Comparison of ENCODE assay signal across 8 cellular contexts in the genomic region with DNA sequence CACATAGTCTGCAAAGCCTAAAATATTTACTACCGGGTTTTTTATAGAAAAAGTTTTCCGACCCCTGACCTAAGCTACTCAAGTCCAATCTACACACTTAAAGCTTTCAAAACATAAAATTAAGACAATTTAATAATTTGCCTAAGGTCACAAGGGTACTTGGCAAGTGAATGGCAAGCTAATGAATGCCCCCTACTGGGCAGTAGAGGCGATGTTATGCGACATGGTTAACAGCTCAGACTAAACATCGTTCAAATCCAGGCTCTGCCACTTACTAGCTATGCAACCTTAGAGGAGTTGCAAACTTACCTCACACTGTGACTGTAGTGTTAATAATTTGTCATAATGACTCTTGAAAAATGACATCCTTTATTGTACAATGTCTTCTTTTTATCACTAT.
DNase-seq lines count a peak whose midpoint lies in the region; ATAC-seq and TF ChIP-seq lines count a peak whose summit lies in the region.

No MANE protein-coding gene starts in this region.

- no TSS peak for BruUV-seq in Calu3 (replicated peaks; lab: Mats Ljungman, UMichigan)

- TF ChIP-seq CTCF in Calu3 (IDR thresholded peaks at IDR 0.05; ENCODE audit: unreplicated experiment) (peak; percentile 55), esophagus squamous epithelium (IDR thresholded peaks at IDR 0.05) (peak in 5 of 6 experiments; percentile 22 to 53 (median 26)), progenitor cell of endocrine pancreas (IDR thresholded peaks at IDR 0.05; ENCODE audit: unreplicated experiment) (peak; percentile 62)

- H3K36me3 Mint-ChIP-seq in Calu3 (ENCODE audit: insufficient read depth, unreplicated experiment): no peaks in the 10 kb centered on the region
- no peaks in the 10 kb centered on the region for H3K36me3 Mint-ChIP-seq in progenitor cell of endocrine pancreas (ENCODE audit: insufficient read depth)
- no peaks in the 10 kb centered on the region for H3K36me3 Mint-ChIP-seq in stimulated activated effector memory CD8-positive, alpha-beta T cell treated with anti-CD3 and anti-CD28 coated beads, Interleukin-12 subunit alpha, Interleukin-12 subunit beta, amount 100 ng/mL, for 72 hours

- H3K27me3 ChIP-seq in esophagus squamous epithelium: no peaks in the 10 kb centered on the region

- H3K27me3 Mint-ChIP-seq in Calu3 (ENCODE audit: unreplicated experiment) (no peaks in the 10 kb centered on the region), progenitor cell of endocrine pancreas (peaks cover 2% of the 10 kb centered on the region)

- H3K9me3 Mint-ChIP-seq in Calu3 (ENCODE audit: low read depth, unreplicated experiment) (no peaks in the 10 kb centered on the region), progenitor cell of endocrine pancreas (ENCODE audit: low read depth) (no peaks in the 10 kb centered on the region)
- H3K9me3 Mint-ChIP-seq in stimulated activated effector memory CD8-positive, alpha-beta T cell treated with anti-CD3 and anti-CD28 coated beads, Interleukin-12 subunit alpha, Interleukin-12 subunit beta, amount 100 ng/mL, for 72 hours: peaks cover 3% of the 10 kb centered on the region

- ATAC-seq in stimulated activated effector memory CD8-positive, alpha-beta T cell treated with anti-CD3 and anti-CD28 coated beads, Interleukin-12 subunit alpha, Interleukin-12 subunit beta, amount 100 ng/mL, for 72 hours: no peak

- H3K9me3 ChIP-seq in esophagus squamous epithelium: no peaks in the 10 kb centered on the region

- no peak overlapping the region for H3K4me3 Mint-ChIP-seq in Calu3 (ENCODE audit: low read depth, unreplicated experiment)
- no peak overlapping the region for H3K4me3 Mint-ChIP-seq in progenitor cell of endocrine pancreas (ENCODE audit: low read depth)
- H3K4me3 Mint-ChIP-seq in stimulated activated effector memory CD8-positive, alpha-beta T cell treated with anti-CD3 and anti-CD28 coated beads, Interleukin-12 subunit alpha, Interleukin-12 subunit beta, amount 100 ng/mL, for 72 hours: no peak overlapping the region

- intact Hi-C loops in Calu3 (cut with micrococcal nuclease; ENCODE audit: unreplicated experiment) (loop anchor here (1.0 to 10.0 kb wide), 3 partner anchors 484 to 790 kb away; no protein-coding TSS in a partner anchor), esophagus squamous epithelium (cut with DNase I) (no loop called here)

- no peaks in the 10 kb centered on the region for H3K36me3 ChIP-seq in esophagus squamous epithelium

- H3K27ac Mint-ChIP-seq in Calu3 (ENCODE audit: unreplicated experiment): no peak overlapping the region
- H3K27ac Mint-ChIP-seq in progenitor cell of endocrine pancreas: no peak overlapping the region
- H3K27ac Mint-ChIP-seq in stimulated activated effector memory CD8-positive, alpha-beta T cell treated with anti-CD3 and anti-CD28 coated beads, Interleukin-12 subunit alpha, Interleukin-12 subunit beta, amount 100 ng/mL, for 72 hours: no peak overlapping the region

- peak; percentile 36 for DNase-seq in Calu3
- DNase-seq in HS-27A (ENCODE audit: low read depth): peak; percentile 7
- DNase-seq in OCI-M1 (lab: John Stamatoyannopoulos, UW): peak; percentile 70
- no peak for DNase-seq in esophagus squamous epithelium (lab: John Stamatoyannopoulos, UW)
- no peak for DNase-seq in progenitor cell of endocrine pancreas (ENCODE audit: low spot score, unreplicated experiment)
- no peak for DNase-seq in HK-2 (ENCODE audit: unreplicated experiment)
- DNase-seq in stimulated activated effector memory CD8-positive, alpha-beta T cell treated with anti-CD3 and anti-CD28 coated beads, Interleukin-12 subunit alpha, Interleukin-12 subunit beta, amount 100 ng/mL, for 72 hours (ENCODE audit: low spot score in 2 of 2): no peak
- no peak for DNase-seq in T-helper 1 cell

- H3K4me1 ChIP-seq in esophagus squamous epithelium: no peaks in the 10 kb centered on the region

- CTCF ChIA-PET in Calu3 (lab: Charles Lee): interaction anchor here (0.6 to 2.1 kb wide), 6 partner anchors 102 to 794 kb away, joined by 3 to 27 read pairs (median 3); no protein-coding TSS in a partner anchor

- WGBS in esophagus squamous epithelium, 2 donors: 53 to 62% methylated on average over 5 of the region's 5 CpGs

- H3K27ac ChIP-seq in esophagus squamous epithelium: no peak overlapping the region

- H3K4me1 Mint-ChIP-seq in Calu3 (ENCODE audit: low read depth, unreplicated experiment) (no peaks in the 10 kb centered on the region), progenitor cell of endocrine pancreas (ENCODE audit: low read depth) (no peaks in the 10 kb centered on the region)
- no peaks in the 10 kb centered on the region for H3K4me1 Mint-ChIP-seq in stimulated activated effector memory CD8-positive, alpha-beta T cell treated with anti-CD3 and anti-CD28 coated beads, Interleukin-12 subunit alpha, Interleukin-12 subunit beta, amount 100 ng/mL, for 72 hours

- no peak for TF ChIP-seq POLR2A in esophagus squamous epithelium (IDR thresholded peaks at IDR 0.05)

- H3K4me3 ChIP-seq in esophagus squamous epithelium: no peak overlapping the region

Comparison
In these comparisons a context has a peak if more than half of its experiments do, and no peak if none do; other contexts are left out.
1. DNase-seq: peak in Calu3 (single experiment), HS-27A (single experiment) and OCI-M1 (single experiment); none in esophagus squamous epithelium (single experiment), progenitor cell of endocrine pancreas (single experiment), HK-2 (single experiment), stimulated activated effector memory CD8-positive, alpha-beta T cell treated with anti-CD3 and anti-CD28 coated beads, Interleukin-12 subunit alpha, Interleukin-12 subunit beta, amount 100 ng/mL, for 72 hours (0 of 2) and T-helper 1 cell (0 of 5).
2. Peak in every context shown above with its lines, with median percentiles within 50 percentile points of each other: CTCF ChIP-seq.